ENCODE assay signal across 1 cellular context in genomic region chr20:51365670-51366069, GRCh38.
TF ChIP-seq lines count a peak whose summit lies in the region.

No MANE protein-coding gene starts in this region.

TF ChIP-seq in IMR-90, 13 proteins besides CTCF, POLR2A, EP300 and RAD21:
- TF ChIP-seq MAFK (IDR thresholded peaks at IDR 0.05; ENCODE audit: low read depth, low read length) (no peak), FOS (IDR thresholded peaks at IDR 0.05; ENCODE audit: low read depth, low read length) (peak; percentile 64), NFE2L2 (IDR thresholded peaks at IDR 0.05; ENCODE audit: low read depth, low read length) (no peak)
